In genomic region chr19:55601127-55601526, GRCh38 we compare ENCODE assay signal across 8 cellular contexts. TPM values are rescaled to one million over a fixed set of nuclear protein-coding genes. Genes with fewer than 3 reads are reported as not detected.
DNase-seq lines count a peak whose midpoint lies in the region; ATAC-seq, FAIRE-seq and TF ChIP-seq lines count a peak whose summit lies in the region.

No MANE protein-coding gene starts in this region.

- no peaks in the 10 kb centered on the region for H3K36me3 Mint-ChIP-seq in natural killer cell treated with Interleukin-12 subunit alpha and Interleukin-12 subunit beta and Interleukin-15 and Interleukin-18, amount 100 ng/mL, for 72 hours

- intact Hi-C loops in colonic mucosa (cut with DNase I), result no loop called here

- H3K27ac ChIP-seq in colonic mucosa, result peak overlapping the region; percentile 96

- no peak for DNase-seq in BE2C
- no peak for DNase-seq in LNCaP clone FGC (ENCODE audit: low read depth)
- DNase-seq in colonic mucosa, result peak; percentile 28
- no peak for DNase-seq in natural killer cell treated with Interleukin-12 subunit alpha and Interleukin-12 subunit beta and Interleukin-15 and Interleukin-18, amount 100 ng/mL, for 72 hours (ENCODE audit: low spot score)
- DNase-seq in HT-29 (ENCODE audit: low spot score), result no peak
- no peak for DNase-seq in NCI-H2107 (lab: John Stamatoyannopoulos, UW)
- no peak for DNase-seq in HTR-8/SVneo (ENCODE audit: insufficient read length, low spot score)
- DNase-seq in NCI-H1048 (lab: John Stamatoyannopoulos, UW), result no peak

- peaks cover 4% of the 10 kb centered on the region for H3K9me3 Mint-ChIP-seq in natural killer cell treated with Interleukin-12 subunit alpha and Interleukin-12 subunit beta and Interleukin-15 and Interleukin-18, amount 100 ng/mL, for 72 hours

- no peaks in the 10 kb centered on the region for H3K27me3 Mint-ChIP-seq in natural killer cell treated with Interleukin-12 subunit alpha and Interleukin-12 subunit beta and Interleukin-15 and Interleukin-18, amount 100 ng/mL, for 72 hours

- H3K4me3 ChIP-seq in BE2C (ENCODE audit: low read depth, low read length) (peak overlapping the region; percentile 59), LNCaP clone FGC (ENCODE audit: low read depth, low read length) (peak overlapping the region; percentile 61), colonic mucosa (peak overlapping the region; percentile 61)

- no peak for FAIRE-seq in HTR-8/SVneo (lab: Jason Lieb, UNC)

- H3K9me3 ChIP-seq in BE2C (no peaks in the 10 kb centered on the region), colonic mucosa (no peaks in the 10 kb centered on the region)

- peaks cover 11% of the 10 kb centered on the region; the same call in 1 of the 2 replicates for H3K36me3 ChIP-seq in BE2C
- H3K36me3 ChIP-seq in colonic mucosa, result no peaks in the 10 kb centered on the region

- peak overlapping the region; percentile 79 to 84 for H3K9ac ChIP-seq in colonic mucosa (ENCODE audit: low read depth in 2 of 2, low read length in 2 of 2)

- H3K27ac Mint-ChIP-seq in natural killer cell treated with Interleukin-12 subunit alpha and Interleukin-12 subunit beta and Interleukin-15 and Interleukin-18, amount 100 ng/mL, for 72 hours, result peak overlapping the region; percentile 82 to 90

- H3K4me3 Mint-ChIP-seq in natural killer cell treated with Interleukin-12 subunit alpha and Interleukin-12 subunit beta and Interleukin-15 and Interleukin-18, amount 100 ng/mL, for 72 hours, result peak overlapping the region; percentile 93

- TF ChIP-seq CTCF in BE2C (IDR thresholded peaks at IDR 0.05; ENCODE audit: low read depth, low read length) (no peak), LNCaP clone FGC (IDR thresholded peaks at IDR 0.05; ENCODE audit: control insufficient read depth, extremely low read depth, insufficient read depth) (no peak), colonic mucosa (IDR thresholded peaks at IDR 0.05) (no peak)

- no peak for ATAC-seq in natural killer cell treated with Interleukin-12 subunit alpha and Interleukin-12 subunit beta and Interleukin-15 and Interleukin-18, amount 100 ng/mL, for 72 hours

- H3K27me3 ChIP-seq in BE2C, result no peaks in the 10 kb centered on the region
- H3K27me3 ChIP-seq in colonic mucosa, result no peaks in the 10 kb centered on the region

- peaks cover 36 to 40% of the 10 kb centered on the region in 2 donors for H3K4me1 Mint-ChIP-seq in natural killer cell treated with Interleukin-12 subunit alpha and Interleukin-12 subunit beta and Interleukin-15 and Interleukin-18, amount 100 ng/mL, for 72 hours (ENCODE audit: low read depth in 2 of 2)

- peaks cover 7% of the 10 kb centered on the region; the same call in 1 of the 2 replicates for H3K4me1 ChIP-seq in BE2C
- no peaks in the 10 kb centered on the region for H3K4me1 ChIP-seq in colonic mucosa

RNA-seq across cellular contexts. Expression of gene ZNF524, which starts 1.0 kb away (rescaled TPM):
- 29.9 TPM for polyA plus RNA-seq in BE2C (2012; ENCODE audit: insufficient read depth, insufficient read length, low read depth)
- total RNA-seq in colonic mucosa, result 10 to 100 TPM; 30.4 to 33.9 TPM
- 10 to 100 TPM; 10.6 to 14.7 TPM for total RNA-seq in natural killer cell treated with Interleukin-12 subunit alpha and Interleukin-12 subunit beta and Interleukin-15 and Interleukin-18, amount 100 ng/mL, for 72 hours
- total RNA-seq in HT-29 (2014; rRNA removed; shearing (Covaris generic)), result 69.6 and 81.2 TPM in 2 replicates

RNA-seq across cellular contexts. Expression of gene FIZ1, which starts 1.8 kb away (rescaled TPM):
- 23.9 TPM for polyA plus RNA-seq in BE2C (2012; ENCODE audit: insufficient read depth, insufficient read length, low read depth)
- 10 to 100 TPM; 12.2 to 14.5 TPM for total RNA-seq in colonic mucosa
- 10 to 100 TPM; 11.8 to 15.8 TPM for total RNA-seq in natural killer cell treated with Interleukin-12 subunit alpha and Interleukin-12 subunit beta and Interleukin-15 and Interleukin-18, amount 100 ng/mL, for 72 hours
- total RNA-seq in HT-29 (2014; rRNA removed; shearing (Covaris generic)), result 15.9 and 19.2 TPM in 2 replicates

RNA-seq across cellular contexts. Expression of gene ZNF865, which starts 4.3 kb away (rescaled TPM):
- polyA plus RNA-seq in BE2C (2012; ENCODE audit: insufficient read depth, insufficient read length, low read depth), result 8.2 TPM
- 10 to 100 TPM; 12.9 to 13.1 TPM for total RNA-seq in colonic mucosa
- total RNA-seq in natural killer cell treated with Interleukin-12 subunit alpha and Interleukin-12 subunit beta and Interleukin-15 and Interleukin-18, amount 100 ng/mL, for 72 hours, result 10 to 100 TPM; 15.4 to 20.7 TPM
- 9.1 and 9.6 TPM in 2 replicates for total RNA-seq in HT-29 (2014; rRNA removed; shearing (Covaris generic))

RNA-seq across cellular contexts. Expression of gene ZNF579, which starts 20.5 kb away (rescaled TPM):
- 49.8 TPM for polyA plus RNA-seq in BE2C (2012; ENCODE audit: insufficient read depth, insufficient read length, low read depth)
- total RNA-seq in colonic mucosa, result 1 to 10 TPM; 8.0 to 8.7 TPM
- total RNA-seq in natural killer cell treated with Interleukin-12 subunit alpha and Interleukin-12 subunit beta and Interleukin-15 and Interleukin-18, amount 100 ng/mL, for 72 hours, result 10 to 100 TPM in 1 of 2 donors, 1 to 10 TPM in 1; 6.5 to 10.2 TPM
- 17.0 and 23.1 TPM in 2 replicates for total RNA-seq in HT-29 (2014; rRNA removed; shearing (Covaris generic))

RNA-seq across cellular contexts. Expression of gene ZNF784, which starts 23.2 kb away (rescaled TPM):
- polyA plus RNA-seq in BE2C (2012; ENCODE audit: insufficient read depth, insufficient read length, low read depth), result 12.1 TPM
- 10 to 100 TPM in 1 of 2 donors, 1 to 10 TPM in 1; 9.9 to 10.2 TPM for total RNA-seq in colonic mucosa
- total RNA-seq in natural killer cell treated with Interleukin-12 subunit alpha and Interleukin-12 subunit beta and Interleukin-15 and Interleukin-18, amount 100 ng/mL, for 72 hours, result 1 to 10 TPM; 2.6 to 4.5 TPM
- total RNA-seq in HT-29 (2014; rRNA removed; shearing (Covaris generic)), result 17.5 and 19.9 TPM in 2 replicates
